In the genomic region with DNA sequence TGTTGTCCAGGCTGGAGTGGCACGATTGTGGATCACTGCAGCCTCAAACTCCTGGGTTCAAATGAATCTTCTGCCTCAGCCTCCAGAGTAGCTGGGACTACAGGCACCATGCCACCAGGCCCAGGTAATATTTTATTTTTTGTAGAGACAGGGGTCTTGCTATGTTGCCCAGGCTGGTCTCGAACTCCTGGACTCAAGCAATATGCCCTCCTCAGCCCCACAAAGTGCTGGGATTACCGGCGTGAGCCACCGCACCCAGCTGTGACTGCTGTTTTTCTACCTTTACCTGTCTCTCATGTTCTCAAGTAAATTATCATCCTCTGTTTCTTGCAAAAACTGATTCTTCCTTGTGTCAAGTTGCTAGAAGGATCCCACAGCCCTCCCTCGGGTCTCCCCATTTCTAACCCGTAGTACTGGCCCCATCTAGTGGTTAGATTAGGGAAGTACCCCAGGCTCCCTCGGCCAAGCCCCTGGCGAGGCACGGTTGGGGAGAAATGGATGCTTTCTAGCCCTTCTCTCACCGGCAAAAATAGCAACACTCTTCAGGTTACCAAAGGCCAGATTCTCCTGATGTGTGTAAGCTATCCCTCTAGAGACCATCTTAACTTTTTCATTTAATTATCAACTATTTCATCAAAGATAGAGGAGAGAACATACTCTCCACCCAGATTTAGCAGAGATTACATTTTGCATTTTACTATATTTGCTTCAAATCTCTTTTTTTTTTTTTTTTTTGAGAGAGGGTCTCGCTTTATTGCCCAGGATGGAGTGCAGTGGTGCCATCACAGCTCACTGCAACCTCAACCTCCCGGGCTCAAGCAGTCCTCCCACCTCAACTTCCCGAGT, we compare ENCODE assay signal across 9 cellular contexts. TPM values are rescaled to one million over a fixed set of nuclear protein-coding genes. Genes with fewer than 3 reads are reported as not detected.
DNase-seq lines count a peak whose midpoint lies in the region; ATAC-seq, FAIRE-seq and TF ChIP-seq lines count a peak whose summit lies in the region.
"Had no signal": no experiment of that assay in that cellular context is flagged by ENCODE, and none has a peak within 500 bp of the region (broad histone marks: within the 10 kb centered on the region; RNA-seq: fewer than 3 reads in every experiment).

No MANE protein-coding gene starts in this region.

- no peak overlapping the region for H3K4me3 ChIP-seq in neural progenitor cell

- H3K9me3 ChIP-seq in neural progenitor cell (ENCODE audit: low read depth), result no peaks in the 10 kb centered on the region

- no peak overlapping the region for H3K4me3 Mint-ChIP-seq in activated T-cell treated with anti-CD3 and anti-CD28 coated beads, Interleukin-2, amount 50 U/mL, for 4 hours
- no peak overlapping the region for H3K4me3 Mint-ChIP-seq in neural progenitor cell
- H3K4me3 Mint-ChIP-seq in stimulated activated naive CD8-positive, alpha-beta T cell treated with anti-CD3 and anti-CD28 coated beads, Interleukin-15, amount 100 ng/mL, for 72 hours, result no peak overlapping the region

- H3K27me3 Mint-ChIP-seq in activated T-cell treated with anti-CD3 and anti-CD28 coated beads, Interleukin-2, amount 50 U/mL, for 4 hours (ENCODE audit: low read depth), result peaks cover 6% of the 10 kb centered on the region
- H3K27me3 Mint-ChIP-seq in neural progenitor cell (ENCODE audit: insufficient read depth, low read depth), result peaks cover 26% of the 10 kb centered on the region
- peaks cover 39% of the 10 kb centered on the region for H3K27me3 Mint-ChIP-seq in stimulated activated naive CD8-positive, alpha-beta T cell treated with anti-CD3 and anti-CD28 coated beads, Interleukin-15, amount 100 ng/mL, for 72 hours

- peak; percentile 94 for TF ChIP-seq CTCF in neural progenitor cell (IDR thresholded peaks at IDR 0.05)

- no peaks in the 10 kb centered on the region for H3K36me3 ChIP-seq in neural progenitor cell

- no peaks in the 10 kb centered on the region for H3K4me1 Mint-ChIP-seq in activated T-cell treated with anti-CD3 and anti-CD28 coated beads, Interleukin-2, amount 50 U/mL, for 4 hours (ENCODE audit: low read depth)
- H3K4me1 Mint-ChIP-seq in neural progenitor cell, result peaks cover 3% of the 10 kb centered on the region
- H3K4me1 Mint-ChIP-seq in stimulated activated naive CD8-positive, alpha-beta T cell treated with anti-CD3 and anti-CD28 coated beads, Interleukin-15, amount 100 ng/mL, for 72 hours, result peaks cover 14% of the 10 kb centered on the region

- H3K36me3 Mint-ChIP-seq in activated T-cell treated with anti-CD3 and anti-CD28 coated beads, Interleukin-2, amount 50 U/mL, for 4 hours (ENCODE audit: insufficient read depth), result no peaks in the 10 kb centered on the region
- H3K36me3 Mint-ChIP-seq in neural progenitor cell, result no peaks in the 10 kb centered on the region

- peaks cover 11% of the 10 kb centered on the region for H3K27me3 ChIP-seq in neural progenitor cell

- ATAC-seq in activated T-cell treated with anti-CD3 and anti-CD28 coated beads, Interleukin-2, amount 50 U/mL, for 4 hours, result peak; percentile 96 to 99
- ATAC-seq in stimulated activated naive CD8-positive, alpha-beta T cell treated with anti-CD3 and anti-CD28 coated beads, Interleukin-15, amount 100 ng/mL, for 72 hours, result peak; percentile 95
- ATAC-seq in HG03159 (IDR thresholded peaks at IDR 0.05; ENCODE audit: unreplicated experiment), result no peak

- H3K4me2 ChIP-seq in neural progenitor cell, result no peak overlapping the region

- H3K27ac Mint-ChIP-seq in neural progenitor cell, result no peak overlapping the region
- H3K27ac Mint-ChIP-seq in stimulated activated naive CD8-positive, alpha-beta T cell treated with anti-CD3 and anti-CD28 coated beads, Interleukin-15, amount 100 ng/mL, for 72 hours, result peak overlapping the region in 1 of 2 donors; percentile 3

- H3K79me2 ChIP-seq in neural progenitor cell (ENCODE audit: low read depth), result no peaks in the 10 kb centered on the region

- H3K27ac ChIP-seq in neural progenitor cell, result no peak overlapping the region

- DNase-seq in DMS 273 treated with DMSO at 0.1 percent for 48 hours (lab: John Stamatoyannopoulos, UW) (peak; percentile 37), HuH-7.5 (ENCODE audit: low spot score) (peak; percentile 86), RCC 7860 (ENCODE audit: low spot score) (peak; percentile 52), fibroblast of peridontal ligament (ENCODE audit: extremely low read depth) (peak; percentile 87), neural progenitor cell (ENCODE audit: low spot score) (peak; percentile 86)
- DNase-seq in activated T-cell treated with anti-CD3 and anti-CD28 coated beads, Interleukin-2, amount 50 U/mL, for 4 hours, result peak; percentile 71
- peak; percentile 76 to 81 for DNase-seq in stimulated activated naive CD8-positive, alpha-beta T cell treated with anti-CD3 and anti-CD28 coated beads, Interleukin-15, amount 100 ng/mL, for 72 hours

- no peaks in the 10 kb centered on the region for H3K9me3 Mint-ChIP-seq in activated T-cell treated with anti-CD3 and anti-CD28 coated beads, Interleukin-2, amount 50 U/mL, for 4 hours
- H3K9me3 Mint-ChIP-seq in neural progenitor cell, result no peaks in the 10 kb centered on the region
- no peaks in the 10 kb centered on the region for H3K9me3 Mint-ChIP-seq in stimulated activated naive CD8-positive, alpha-beta T cell treated with anti-CD3 and anti-CD28 coated beads, Interleukin-15, amount 100 ng/mL, for 72 hours

- H2AFZ ChIP-seq in neural progenitor cell (replicated peaks), result no peak overlapping the region

- peak; percentile 75 for FAIRE-seq in RCC 7860 (lab: Jason Lieb, UNC)
- FAIRE-seq: TTC549 had no signal

- no peaks in the 10 kb centered on the region for H3F3A ChIP-seq in neural progenitor cell (ENCODE audit: low read depth)

- H4K20me1 ChIP-seq in neural progenitor cell (ENCODE audit: low read depth), result no peaks in the 10 kb centered on the region

- no peak overlapping the region for H3K9ac ChIP-seq in neural progenitor cell

- no peaks in the 10 kb centered on the region for H3K4me1 ChIP-seq in neural progenitor cell

RNA-seq across cellular contexts. Expression of gene TOR1B, which starts 19.2 kb away (rescaled TPM):
- 10 to 100 TPM; 22.8 to 28.1 (median 27.5) TPM for total RNA-seq in activated T-cell treated with anti-CD3 and anti-CD28 coated beads, Interleukin-2, amount 50 U/mL, for 4 hours
- total RNA-seq in neural progenitor cell (ENCODE audit: low replicate concordance), result 12.2 and 19.0 TPM in 2 replicates

RNA-seq across cellular contexts. Expression of gene PTGES, which starts 30.9 kb away (rescaled TPM):
- total RNA-seq in activated T-cell treated with anti-CD3 and anti-CD28 coated beads, Interleukin-2, amount 50 U/mL, for 4 hours, result not detected
- 2.3 and 2.9 TPM in 2 replicates for total RNA-seq in neural progenitor cell (ENCODE audit: low replicate concordance)

RNA-seq across cellular contexts. Expression of gene TOR1A, which starts 40.2 kb away (rescaled TPM):
- total RNA-seq in activated T-cell treated with anti-CD3 and anti-CD28 coated beads, Interleukin-2, amount 50 U/mL, for 4 hours, result 10 to 100 TPM; 42.4 to 49.3 (median 45.2) TPM
- 39.6 and 42.4 TPM in 2 replicates for total RNA-seq in neural progenitor cell (ENCODE audit: low replicate concordance)

RNA-seq across cellular contexts. Expression of gene C9orf78, which starts 51.3 kb away (rescaled TPM):
- 10 to 100 TPM; 74.8 to 92.6 (median 76.2) TPM for total RNA-seq in activated T-cell treated with anti-CD3 and anti-CD28 coated beads, Interleukin-2, amount 50 U/mL, for 4 hours
- 40.9 and 42.2 TPM in 2 replicates for total RNA-seq in neural progenitor cell (ENCODE audit: low replicate concordance)

RNA-seq across cellular contexts. Expression of gene USP20, which starts 51.5 kb away (rescaled TPM):
- total RNA-seq in activated T-cell treated with anti-CD3 and anti-CD28 coated beads, Interleukin-2, amount 50 U/mL, for 4 hours, result 10 to 100 TPM; 39.1 to 48.4 (median 47.0) TPM
- 10.8 and 25.2 TPM in 2 replicates for total RNA-seq in neural progenitor cell (ENCODE audit: low replicate concordance)

Comparison
In these comparisons a context has a peak if more than half of its experiments do, and no peak if none do; other contexts are left out.
1. DNase-seq: peak in every context shown above with its lines; median percentile 87 in fibroblast of peridontal ligament; 86 in HuH-7.5; 86 in neural progenitor cell; 78 in stimulated activated naive CD8-positive, alpha-beta T cell treated with anti-CD3 and anti-CD28 coated beads, Interleukin-15, amount 100 ng/mL, for 72 hours; 71 in activated T-cell treated with anti-CD3 and anti-CD28 coated beads, Interleukin-2, amount 50 U/mL, for 4 hours; 52 in RCC 7860; 37 in DMS 273 treated with DMSO at 0.1 percent for 48 hours.